Comparison of ENCODE assay signal across 12 cellular contexts in genomic region chr14:34078117-34078743, GRCh38.
DNase-seq lines count a peak whose midpoint lies in the region; ATAC-seq, FAIRE-seq and TF ChIP-seq lines count a peak whose summit lies in the region.
"Had no signal": no experiment of that assay in that cellular context is flagged by ENCODE, and none has a peak within 500 bp of the region (broad histone marks: within the 10 kb centered on the region; RNA-seq: fewer than 3 reads in every experiment).

No MANE protein-coding gene starts in this region.

- intact Hi-C loops in PC-3 (cut with micrococcal nuclease) = no loop called here

- peaks cover 39% of the 10 kb centered on the region for H3K4me1 ChIP-seq in PC-3 (ENCODE audit: insufficient read depth, low read length)

- ATAC-seq in PC-3 (no peak), GM21825 (IDR thresholded peaks at IDR 0.05; ENCODE audit: unreplicated experiment) (no peak), GM18873 (IDR thresholded peaks at IDR 0.05; ENCODE audit: low FRiP score, unreplicated experiment) (no peak)
- ATAC-seq: natural killer cell treated with Interleukin-12 subunit alpha and Interleukin-12 subunit beta and Interleukin-15 and Interleukin-18, amount 100 ng/mL, for 72 hours had no signal

- FAIRE-seq in H54 (lab: Jason Lieb, UNC) = peak; percentile 96

- H3K79me2 ChIP-seq in PC-3 (ENCODE audit: low read length) = no peaks in the 10 kb centered on the region

- no peaks in the 10 kb centered on the region for H3K9me2 ChIP-seq in PC-3 (replicated peaks; ENCODE audit: low read length)

- in situ Hi-C loops in brain microvascular endothelial cell (cut with HindIII; ENCODE audit: low pct_ligation_motif_present, low sequenced_read_pairs) = loop anchor here (25.0 kb wide), 1 partner anchor 241 kb away; no protein-coding TSS in a partner anchor

- CTCF ChIA-PET in PC-3 (lab: Charles Lee) = no interaction called here

- no peaks in the 10 kb centered on the region for H3K9me3 ChIP-seq in PC-3 (ENCODE audit: low read length)
- H3K9me3 ChIP-seq: suprapubic skin had no signal

- H3K36me3 ChIP-seq in PC-3 (ENCODE audit: low read depth, low read length) (no peaks in the 10 kb centered on the region), brain microvascular endothelial cell (replicated peaks) (no peaks in the 10 kb centered on the region)
- H3K36me3 ChIP-seq: BLaER1 treated with 17β-estradiol and CSF1 and Interleukin-3, amounts not matched to agents 10 nM and 100 nM; suprapubic skin had no signal

- H3K27ac ChIP-seq in PC-3 (ENCODE audit: low read length) (no peak overlapping the region), brain microvascular endothelial cell (no peak overlapping the region)
- H3K27ac ChIP-seq: BLaER1 treated with 17β-estradiol and CSF1 and Interleukin-3, amounts not matched to agents 10 nM and 100 nM; suprapubic skin had no signal

- no peak overlapping the region for H3K9ac ChIP-seq in PC-3 (ENCODE audit: low read length)
- H3K9ac ChIP-seq: BLaER1 treated with 17β-estradiol and CSF1 and Interleukin-3, amounts not matched to agents 10 nM and 100 nM had no signal

- H3F3A ChIP-seq in PC-3 (ENCODE audit: low read length, unreplicated experiment) = no peaks in the 10 kb centered on the region

- H2AFZ ChIP-seq in PC-3 (ENCODE audit: low read length) = peak overlapping the region; percentile 21; the same call in 1 of the 2 replicates

- POLR2A ChIA-PET in PC-3 (lab: Charles Lee; ENCODE audit: unreplicated experiment) = no interaction called here

- H4K20me1 ChIP-seq in PC-3 (ENCODE audit: low read length) = no peaks in the 10 kb centered on the region
- H4K20me1 ChIP-seq: BLaER1 treated with 17β-estradiol and CSF1 and Interleukin-3, amounts not matched to agents 10 nM and 100 nM had no signal

- BruUV-seq in PC-3 (replicated peaks; lab: Mats Ljungman, UMichigan) = no TSS peak

- no peak overlapping the region for H3K4me2 ChIP-seq in PC-3 (ENCODE audit: low read length)

- DNase-seq in H54 (ENCODE audit: insufficient read length, low spot score) (no peak), PC-3 (peak; percentile 53), brain microvascular endothelial cell (peak; percentile 36), midbrain (lab: John Stamatoyannopoulos, UW) (peak; percentile 10), T1000 (lab: John Stamatoyannopoulos, UW) (no peak), KG1 (lab: John Stamatoyannopoulos, UW) (no peak)
- DNase-seq: NCI-H446 treated with DMSO at 0.1 percent for 48 hours had no signal

- H3K4me3 ChIP-seq in PC-3 (ENCODE audit: low read length) (no peak overlapping the region), brain microvascular endothelial cell (ENCODE audit: low read depth, low read length) (no peak overlapping the region)
- H3K4me3 ChIP-seq: BLaER1 treated with 17β-estradiol and CSF1 and Interleukin-3, amounts not matched to agents 10 nM and 100 nM; suprapubic skin had no signal

- no peak for TF ChIP-seq POLR2A in H54 (IDR thresholded peaks at IDR 0.05; ENCODE audit: low read depth, low read length)

- TF ChIP-seq CTCF in PC-3 (conservative IDR thresholded peaks at IDR 0.05; ENCODE audit: low read depth, low read length) = no peak
- no peak for TF ChIP-seq CTCF in brain microvascular endothelial cell (IDR thresholded peaks at IDR 0.05; ENCODE audit: low read depth, low read length, missing control alignments)

- H3K27me3 ChIP-seq in PC-3 (ENCODE audit: low read length) = no peaks in the 10 kb centered on the region
- H3K27me3 ChIP-seq in brain microvascular endothelial cell (replicated peaks) = no peaks in the 10 kb centered on the region
- H3K27me3 ChIP-seq: BLaER1 treated with 17β-estradiol and CSF1 and Interleukin-3, amounts not matched to agents 10 nM and 100 nM; suprapubic skin had no signal

Comparison
In these comparisons a context has a peak if more than half of its experiments do, and no peak if none do; other contexts are left out.
1. DNase-seq: peak in PC-3 (single experiment), brain microvascular endothelial cell (single experiment) and midbrain (single experiment); none in H54 (single experiment), T1000 (single experiment) and KG1 (single experiment).